40 cellular contexts compared by ENCODE assay signal in the genomic region with DNA sequence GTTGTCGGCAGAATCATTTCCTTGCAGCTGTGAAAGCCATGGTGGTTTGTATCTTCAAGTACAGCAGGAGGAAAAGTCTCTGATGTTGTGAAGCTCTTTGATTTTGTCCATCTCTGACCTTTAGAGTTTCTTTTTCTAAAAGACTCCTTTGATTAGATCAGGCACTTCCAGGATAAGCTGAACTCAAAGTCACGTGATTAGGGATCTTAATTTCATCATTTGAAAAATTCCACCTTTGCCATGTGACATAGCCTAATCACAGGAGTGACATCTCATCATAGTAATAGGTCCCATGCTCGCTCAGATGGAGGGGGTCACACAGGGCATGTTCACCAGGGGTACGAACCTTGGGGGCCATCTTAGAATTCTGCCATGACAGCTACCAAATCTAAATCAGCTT.
"Had no signal": no experiment of that assay in that cellular context is flagged by ENCODE, and none has a peak within 500 bp of the region (broad histone marks: within the 10 kb centered on the region; RNA-seq: fewer than 3 reads in every experiment).

No MANE protein-coding gene starts in this region.

- DNase-seq: activated effector memory CD4-positive, alpha-beta T cell treated with anti-CD3 and anti-CD28 coated beads, Interleukin-2, amount 50 U/mL, for 16 hours; activated effector memory CD4-positive, alpha-beta T cell treated with Interleukin-2 at 50 U/mL for 16 hours; activated gamma-delta T cell; activated gamma-delta T cell treated with Interleukin-2 at 50 U/mL for 16 hours; activated naive CD4-positive, alpha-beta T cell; activated naive CD4-positive, alpha-beta T cell treated with anti-CD3 and anti-CD28 coated beads for 36 hours; activated naive CD4-positive, alpha-beta T cell treated with anti-CD3 and anti-CD28 coated beads, Interleukin-2, amount 10 ng/mL, durations not matched to agents 7 days and 5 days; activated naive CD4-positive, alpha-beta T cell treated with anti-CD3 and anti-CD28 coated beads, Interleukin-2, amount 50 U/mL, for 16 hours; activated naive CD4-positive, alpha-beta T cell treated with Interleukin-2 at 50 U/mL for 16 hours; activated naive CD8-positive, alpha-beta T cell treated with anti-CD3 and anti-CD28 coated beads for 36 hours; activated naive CD8-positive, alpha-beta T cell treated with anti-CD3 and anti-CD28 coated beads, Interleukin-2, amount 10 ng/mL, durations not matched to agents 7 days and 5 days; activated naive CD8-positive, alpha-beta T cell treated with anti-CD3 and anti-CD28 coated beads, Interleukin-2, amount 50 U/mL, for 24 hours; activated T-cell treated with anti-CD3 and anti-CD28 coated beads, Interleukin-2, amount 50 U/mL, for 1 hour; activated T-cell treated with anti-CD3 and anti-CD28 coated beads, Interleukin-2, amount 50 U/mL, for 24 hours; activated T-cell treated with anti-CD3 and anti-CD28 coated beads, Interleukin-2, amount 50 U/mL, for 4 hours; activated T-cell treated with anti-CD3 and anti-CD28 coated beads, Interleukin-2, amount 50 U/mL, for 48 hours; activated T-cell treated with anti-CD3 and anti-CD28 coated beads, Interleukin-2, amount 50 U/mL, for 72 hours; adrenal gland; amniotic stem cell; amygdala; anterior cingulate cortex; aorta; body of pancreas; brain microvascular endothelial cell; caudate nucleus; central memory CD4-positive, alpha-beta T cell; cerebellar nuclear complex had no signal

- H3K36me3 Mint-ChIP-seq: activated naive CD4-positive, alpha-beta T cell treated with anti-CD3 and anti-CD28 coated beads, Interleukin-2, amount 10 ng/mL, durations not matched to agents 7 days and 5 days; activated naive CD4-positive, alpha-beta T cell treated with anti-CD3 and anti-CD28 coated beads, Interleukin-2, amount 50 U/mL, for 24 hours; activated naive CD4-positive, alpha-beta T cell treated with anti-CD3 and anti-CD28 coated beads, Interleukin-2, amount 50 U/mL, for 72 hours; activated naive CD8-positive, alpha-beta T cell; activated naive CD8-positive, alpha-beta T cell treated with anti-CD3 and anti-CD28 coated beads for 36 hours; activated naive CD8-positive, alpha-beta T cell treated with anti-CD3 and anti-CD28 coated beads, Interleukin-2, amount 10 ng/mL, durations not matched to agents 7 days and 5 days; brain had no signal

- H3K36me3 ChIP-seq: adrenal gland, ascending aorta, brain microvascular endothelial cell, breast epithelium, cardiac muscle cell had no signal

- H3K4me3 Mint-ChIP-seq: activated naive CD4-positive, alpha-beta T cell treated with anti-CD3 and anti-CD28 coated beads for 36 hours; activated naive CD4-positive, alpha-beta T cell treated with anti-CD3 and anti-CD28 coated beads, Interleukin-2, amount 10 ng/mL, durations not matched to agents 7 days and 5 days; activated naive CD4-positive, alpha-beta T cell treated with anti-CD3 and anti-CD28 coated beads, Interleukin-2, amount 50 U/mL, for 24 hours; activated naive CD8-positive, alpha-beta T cell; activated naive CD8-positive, alpha-beta T cell treated with anti-CD3 and anti-CD28 coated beads for 36 hours; activated naive CD8-positive, alpha-beta T cell treated with anti-CD3 and anti-CD28 coated beads, Interleukin-2, amount 10 ng/mL, durations not matched to agents 7 days and 5 days; activated naive CD8-positive, alpha-beta T cell treated with anti-CD3 and anti-CD28 coated beads, Interleukin-2, amount 50 U/mL, for 24 hours; activated T-cell treated with anti-CD3 and anti-CD28 coated beads, Interleukin-2, amount 50 U/mL, for 24 hours; activated T-cell treated with anti-CD3 and anti-CD28 coated beads, Interleukin-2, amount 50 U/mL, for 4 hours; activated T-cell treated with anti-CD3 and anti-CD28 coated beads, Interleukin-2, amount 50 U/mL, for 72 hours; activated T-helper 1 cell treated with anti-CD3 and anti-CD28 coated beads, Interleukin-12 subunit alpha, Interleukin-12 subunit beta, Interleukin-2, Interleukin-4 antibody, amounts not matched to agents 30 ng/mL and 10 ng/mL and 1 ng/mL, durations not matched to agents 14 hours and 24 hours and 36 hours; activated T-helper 17 cell treated with anti-CD3 and anti-CD28 coated beads, Interleukin-2, amount 50 U/mL, for 72 hours; brain; central memory CD8-positive, alpha-beta T cell had no signal

- H3K4me1 Mint-ChIP-seq: activated naive CD4-positive, alpha-beta T cell treated with anti-CD3 and anti-CD28 coated beads, Interleukin-2, amount 10 ng/mL, durations not matched to agents 7 days and 5 days; activated naive CD4-positive, alpha-beta T cell treated with anti-CD3 and anti-CD28 coated beads, Interleukin-2, amount 50 U/mL, for 24 hours; activated naive CD8-positive, alpha-beta T cell treated with anti-CD3 and anti-CD28 coated beads for 36 hours; activated naive CD8-positive, alpha-beta T cell treated with anti-CD3 and anti-CD28 coated beads, Interleukin-2, amount 10 ng/mL, durations not matched to agents 7 days and 5 days; activated naive CD8-positive, alpha-beta T cell treated with anti-CD3 and anti-CD28 coated beads, Interleukin-2, amount 50 U/mL, for 24 hours; activated T-helper 17 cell treated with anti-CD3 and anti-CD28 coated beads, Interleukin-2, amount 50 U/mL, for 72 hours; central memory CD8-positive, alpha-beta T cell had no signal

- H3K27me3 ChIP-seq: adrenal gland, ascending aorta, body of pancreas, brain microvascular endothelial cell, breast epithelium, cardiac muscle cell had no signal

- ATAC-seq: activated naive CD4-positive, alpha-beta T cell treated with anti-CD3 and anti-CD28 coated beads, Interleukin-2, amount 50 U/mL, for 72 hours; activated naive CD8-positive, alpha-beta T cell treated with anti-CD3 and anti-CD28 coated beads, Interleukin-2, amount 50 U/mL, for 24 hours; activated T-cell treated with anti-CD3 and anti-CD28 coated beads, Interleukin-2, amount 50 U/mL, for 4 hours; activated T-cell treated with anti-CD3 and anti-CD28 coated beads, Interleukin-2, amount 50 U/mL, for 72 hours; activated T-helper 17 cell treated with anti-CD3 and anti-CD28 coated beads, Interleukin-2, amount 50 U/mL, for 72 hours; body of pancreas had no signal

- H3K27me3 Mint-ChIP-seq: activated naive CD4-positive, alpha-beta T cell treated with anti-CD3 and anti-CD28 coated beads, Interleukin-2, amount 10 ng/mL, durations not matched to agents 7 days and 5 days; activated naive CD8-positive, alpha-beta T cell; activated naive CD8-positive, alpha-beta T cell treated with anti-CD3 and anti-CD28 coated beads for 36 hours; activated naive CD8-positive, alpha-beta T cell treated with anti-CD3 and anti-CD28 coated beads, Interleukin-2, amount 10 ng/mL, durations not matched to agents 7 days and 5 days; activated naive CD8-positive, alpha-beta T cell treated with anti-CD3 and anti-CD28 coated beads, Interleukin-2, amount 50 U/mL, for 24 hours; activated T-helper 17 cell treated with anti-CD3 and anti-CD28 coated beads, Interleukin-2, amount 50 U/mL, for 72 hours; central memory CD8-positive, alpha-beta T cell had no signal

- H3K9me3 Mint-ChIP-seq: activated naive CD4-positive, alpha-beta T cell treated with anti-CD3 and anti-CD28 coated beads, Interleukin-2, amount 10 ng/mL, durations not matched to agents 7 days and 5 days; activated naive CD8-positive, alpha-beta T cell treated with anti-CD3 and anti-CD28 coated beads, Interleukin-2, amount 10 ng/mL, durations not matched to agents 7 days and 5 days; activated naive CD8-positive, alpha-beta T cell treated with anti-CD3 and anti-CD28 coated beads, Interleukin-2, amount 50 U/mL, for 24 hours; activated T-helper 2 cell treated with anti-CD3 and anti-CD28 coated beads, Interferon-gamma antibody, Interleukin-2, Interleukin-4, amounts not matched to agents 10 μg/mL and 5 μg/mL and 100 μg/mL, durations not matched to agents 14 hours and 24 hours and 36 hours had no signal

- H3K4me1 ChIP-seq: adrenal gland, ascending aorta, body of pancreas, breast epithelium had no signal

- H3K27ac Mint-ChIP-seq: activated naive CD4-positive, alpha-beta T cell treated with anti-CD3 and anti-CD28 coated beads for 36 hours; activated naive CD4-positive, alpha-beta T cell treated with anti-CD3 and anti-CD28 coated beads, Interleukin-2, amount 10 ng/mL, durations not matched to agents 7 days and 5 days; activated naive CD4-positive, alpha-beta T cell treated with anti-CD3 and anti-CD28 coated beads, Interleukin-2, amount 50 U/mL, for 24 hours; activated naive CD4-positive, alpha-beta T cell treated with anti-CD3 and anti-CD28 coated beads, Interleukin-2, amount 50 U/mL, for 72 hours; activated naive CD8-positive, alpha-beta T cell; activated naive CD8-positive, alpha-beta T cell treated with anti-CD3 and anti-CD28 coated beads for 36 hours; activated naive CD8-positive, alpha-beta T cell treated with anti-CD3 and anti-CD28 coated beads, Interleukin-2, amount 10 ng/mL, durations not matched to agents 7 days and 5 days; activated naive CD8-positive, alpha-beta T cell treated with anti-CD3 and anti-CD28 coated beads, Interleukin-2, amount 50 U/mL, for 24 hours; activated T-cell treated with anti-CD3 and anti-CD28 coated beads, Interleukin-2, amount 50 U/mL, for 24 hours; activated T-cell treated with anti-CD3 and anti-CD28 coated beads, Interleukin-2, amount 50 U/mL, for 72 hours; activated T-helper 1 cell treated with anti-CD3 and anti-CD28 coated beads, Interleukin-12 subunit alpha, Interleukin-12 subunit beta, Interleukin-2, Interleukin-4 antibody, amounts not matched to agents 30 ng/mL and 10 ng/mL and 1 ng/mL, durations not matched to agents 14 hours and 24 hours and 36 hours; activated T-helper 17 cell treated with anti-CD3 and anti-CD28 coated beads, Interleukin-2, amount 50 U/mL, for 72 hours; activated T-helper 2 cell treated with anti-CD3 and anti-CD28 coated beads, Interferon-gamma antibody, Interleukin-2, Interleukin-4, amounts not matched to agents 10 μg/mL and 5 μg/mL and 100 μg/mL, durations not matched to agents 14 hours and 24 hours and 36 hours; brain had no signal

- H3K9me3 ChIP-seq: adrenal gland, ascending aorta, body of pancreas, breast epithelium had no signal

- H3K4me3 ChIP-seq: adrenal gland, ascending aorta, body of pancreas, breast epithelium, cardiac muscle cell had no signal

- H3K27ac ChIP-seq: adrenal gland, ascending aorta, body of pancreas, brain microvascular endothelial cell, breast epithelium, cardiac muscle cell had no signal

- FAIRE-seq: astrocyte, bronchial epithelial cell had no signal
